ENCODE assay signal across 8 cellular contexts in genomic region chr16:22898874-22899348, GRCh38.
DNase-seq lines count a peak whose midpoint lies in the region; ATAC-seq, FAIRE-seq and TF ChIP-seq lines count a peak whose summit lies in the region.

No MANE protein-coding gene starts in this region.

- H3K4me1 ChIP-seq in Loucy (ENCODE audit: insufficient read depth, low read length, poor library complexity, severe bottlenecking) (no peaks in the 10 kb centered on the region), K562 (replicated peaks in 1 of 2; ENCODE audit: control insufficient read depth in 2 of 2, insufficient read depth in 2 of 2, low read length in 2 of 2) (no peaks in the 10 kb centered on the region)

- H4K20me1 ChIP-seq in Loucy (ENCODE audit: insufficient read depth, low read length, poor library complexity, severe bottlenecking) (no peaks in the 10 kb centered on the region), K562 (replicated peaks; ENCODE audit: control insufficient read depth, insufficient read depth, low read length) (no peaks in the 10 kb centered on the region)

- H3K9me1 ChIP-seq in K562 (ENCODE audit: control insufficient read depth, insufficient read depth, low read length) = no peaks in the 10 kb centered on the region

- H2AFZ ChIP-seq in Loucy (ENCODE audit: low read length) (no peak overlapping the region), K562 (ENCODE audit: low read depth, low read length) (no peak overlapping the region)

- TF ChIP-seq CTCF in Loucy (conservative IDR thresholded peaks at IDR 0.05; ENCODE audit: low read length) (peak; percentile 97), K562 (IDR thresholded peaks at IDR 0.05 in 2 of 3, conservative IDR thresholded peaks at IDR 0.05 in 1 of 3; ENCODE audit: insufficient read depth in 2 of 3, low read depth in 1 of 3, low read length in 3 of 3) (peak; percentile 65 to 67 (median 67); a peak in 5 of 6 replicates)

- TF ChIP-seq POLR2A in K562 (conservative IDR thresholded peaks at IDR 0.05) = no peak

- no peaks in the 10 kb centered on the region for H3F3A ChIP-seq in Loucy (ENCODE audit: low read depth)

- H3K4me3 ChIP-seq in Loucy (ENCODE audit: low read length, poor library complexity, severe bottlenecking) (no peak overlapping the region), K562 (no peak overlapping the region)

- CTCF ChIA-PET in K562 (lab: Yijun Ruan, JAX; ENCODE audit: low intra/inter-chr PET ratio) = interaction anchor here (1.2 kb wide), 1 partner anchor 50 kb away, joined by 4 read pairs; no protein-coding TSS in a partner anchor

- WGBS in K562 (ENCODE audit: insufficient coverage, low coverage, missing lambda C conversion rate) = 1% methylated on average over 10 of the region's 10 CpGs

- ATAC-seq in SK-N-SH treated with all-trans-retinoic acid at 6 μM for 48 hours (peak; percentile 85), K562 (peak; percentile 54; the same call in 2 of the 3 replicates), HG03039 (IDR thresholded peaks at IDR 0.05; ENCODE audit: unreplicated experiment) (no peak)

- H3K9me2 ChIP-seq in Loucy (replicated peaks; ENCODE audit: low read depth, low read length) = no peaks in the 10 kb centered on the region

- H3K4me2 ChIP-seq in Loucy (ENCODE audit: low read depth, low read length, poor library complexity, severe bottlenecking) (no peak overlapping the region), K562 (ENCODE audit: insufficient read depth, low read length) (no peak overlapping the region)

- H3K9ac ChIP-seq in Loucy (ENCODE audit: low read depth, low read length, poor library complexity, severe bottlenecking) (no peak overlapping the region), K562 (ENCODE audit: insufficient read depth in 1 of 2, low read depth in 2 of 2, low read length in 2 of 2) (no peak overlapping the region)

- H3K27ac ChIP-seq in K562 (ENCODE audit: extremely low read depth, low read depth, low read length) = no peak overlapping the region

- H3K27me3 ChIP-seq in Loucy (ENCODE audit: insufficient read depth, low read length, poor library complexity, severe bottlenecking) = no peaks in the 10 kb centered on the region
- peaks cover 0 to 10% of the 10 kb centered on the region in 2 experiments; a peak in 1 of 5 replicates for H3K27me3 ChIP-seq in K562 (ENCODE audit: control insufficient read depth in 2 of 2, insufficient read depth in 2 of 2, low read length in 2 of 2)

- in situ Hi-C loops in K562 (cut with MboI) = no loop called here

- DNase-seq in EH (ENCODE audit: low read depth) (peak; percentile 60), K562 (ENCODE audit: extremely low read depth in 1 of 4, low spot score in 3 of 4) (peak; percentile 16 to 31 (median 20)), iPS DF 4.7 (ENCODE audit: extremely low read depth, low spot score) (peak; percentile 87), smooth muscle cell of the brain vasculature (ENCODE audit: low read depth, low spot score) (peak; percentile 13), SHP77 treated with DMSO at 0.1 percent for 48 hours (lab: John Stamatoyannopoulos, UW) (no peak)

- BruUV-seq in K562 (replicated peaks; lab: Mats Ljungman, UMichigan) = no TSS peak

- intact Hi-C loops in K562 (cut with micrococcal nuclease) = loop anchor here (2.0 kb wide), 1 partner anchor 162 kb away; no protein-coding TSS in a partner anchor

- TF ChIP-seq EP300 in K562 (IDR thresholded peaks at IDR 0.05; ENCODE audit: low read length) = no peak

- POLR2A ChIA-PET in K562 (lab: Yijun Ruan, JAX) = interaction anchor here (0.7 kb wide), 1 partner anchor 136 kb away, joined by 3 read pairs; no protein-coding TSS in a partner anchor

- peak; percentile 25 to 58; a peak in 3 of 4 replicates for TF ChIP-seq RAD21 in K562 (CRISPR knock-in tag; conservative IDR thresholded peaks at IDR 0.05 in 1 of 2, IDR thresholded peaks at IDR 0.05 in 1 of 2)

- H3K36me3 ChIP-seq in Loucy (ENCODE audit: insufficient read depth, low read length) (no peaks in the 10 kb centered on the region), K562 (ENCODE audit: control insufficient read depth, insufficient read depth, low read length) (no peaks in the 10 kb centered on the region)

- H3K9me3 ChIP-seq in Loucy (ENCODE audit: insufficient read depth, low read depth, low read length) (no peaks in the 10 kb centered on the region), K562 (replicated peaks; ENCODE audit: control insufficient read depth, insufficient read depth, low read depth, low read length) (no peaks in the 10 kb centered on the region)

- no peak for FAIRE-seq in K562 (lab: Jason Lieb, UNC)

- no peaks in the 10 kb centered on the region for H3K79me2 ChIP-seq in Loucy (ENCODE audit: insufficient read depth, low read length)
- H3K79me2 ChIP-seq in K562 (ENCODE audit: control insufficient read depth, insufficient read depth, low read length) = no peaks in the 10 kb centered on the region

TF ChIP-seq in SK-N-SH treated with all-trans-retinoic acid at 6 μM for 48 hours, 23 proteins besides CTCF, POLR2A, EP300 and RAD21:
- TF ChIP-seq ZNF8 (CRISPR knock-in tag; IDR thresholded peaks at IDR 0.05) (no peak), ZFP3 (CRISPR knock-in tag; IDR thresholded peaks at IDR 0.05) (no peak), RARB (CRISPR knock-in tag; IDR thresholded peaks at IDR 0.05) (no peak)

TF ChIP-seq in K562, 482 proteins besides CTCF, POLR2A, EP300 and RAD21:
- TF ChIP-seq DMBX1 (CRISPR knock-in tag; IDR thresholded peaks at IDR 0.05; ENCODE audit: borderline replicate concordance) = no peak
- TF ChIP-seq KLF16 (IDR thresholded peaks at IDR 0.05) = 0 out of 2 replicates have a peak, but pooled peaks have one; percentile 13
- TF ChIP-seq ZNF24 (IDR thresholded peaks at IDR 0.05) = 0 out of 2 replicates have a peak, but pooled peaks have one; percentile 19
